In genomic region chr7:139915864-139916716, GRCh38 we compare ENCODE assay signal across 8 cellular contexts.
DNase-seq lines count a peak whose midpoint lies in the region; ATAC-seq and TF ChIP-seq lines count a peak whose summit lies in the region.

No MANE protein-coding gene starts in this region.

- H3K4me1 Mint-ChIP-seq in natural killer cell: peaks cover 44 to 58% of the 10 kb centered on the region in 2 donors

- H3K4me1 ChIP-seq in DND-41 (ENCODE audit: insufficient read depth, low read length) (peaks cover 17% of the 10 kb centered on the region), tibial artery (peaks cover 0 to 44% (median 16%) of the 10 kb centered on the region in 4 donors)

- intact Hi-C loops in natural killer cell (cut with micrococcal nuclease): loop anchor here (1.0 to 5.0 kb wide), 3 partner anchors 42 to 269 kb away; no protein-coding TSS in a partner anchor
- intact Hi-C loops in tibial artery (cut with DNase I; ENCODE audit: low total_unique reads): no loop called here

- TF ChIP-seq CTCF in DND-41 (IDR thresholded peaks at IDR 0.05; ENCODE audit: borderline replicate concordance, extremely low read depth, low read length, poor library complexity, severe bottlenecking): no peak
- no peak for TF ChIP-seq CTCF in coronary artery (IDR thresholded peaks at IDR 0.05)
- no peak for TF ChIP-seq CTCF in natural killer cell (IDR thresholded peaks at IDR 0.05)
- no peak for TF ChIP-seq CTCF in tibial artery (IDR thresholded peaks at IDR 0.05)

- H3K27me3 ChIP-seq in DND-41 (ENCODE audit: insufficient read depth, low read length, poor library complexity) (no peaks in the 10 kb centered on the region), tibial artery (no peaks in the 10 kb centered on the region)

- H3K36me3 ChIP-seq in DND-41 (ENCODE audit: insufficient read depth, low read length): no peaks in the 10 kb centered on the region
- H3K36me3 ChIP-seq in tibial artery: no peaks in the 10 kb centered on the region

- no peak overlapping the region for H3K4me2 ChIP-seq in DND-41 (ENCODE audit: insufficient read depth, low read length)

- peak overlapping the region; percentile 37 for H3K4me3 Mint-ChIP-seq in natural killer cell

- H3K27ac Mint-ChIP-seq in natural killer cell: peak overlapping the region; percentile 86 to 91

- no peak overlapping the region for H3K9ac ChIP-seq in DND-41 (ENCODE audit: low read depth, low read length)

- TF ChIP-seq EP300 in Ishikawa (IDR thresholded peaks at IDR 0.05; ENCODE audit: borderline replicate concordance): peak; percentile 67; the same call in 1 of the 2 replicates

- no peaks in the 10 kb centered on the region for H4K20me1 ChIP-seq in DND-41 (ENCODE audit: insufficient read depth, low read length)

- no peak overlapping the region for H2AFZ ChIP-seq in DND-41 (ENCODE audit: low read depth, low read length)

- DNase-seq in DND-41: peak; percentile 72
- no peak for DNase-seq in coronary artery (ENCODE audit: low spot score)
- peak; percentile 69 for DNase-seq in natural killer cell
- DNase-seq in tibial artery: peak; percentile 70 to 76
- DNase-seq in NCI-H526 (lab: John Stamatoyannopoulos, UW): no peak

- H3K79me2 ChIP-seq in DND-41 (ENCODE audit: insufficient read depth, low read length): no peaks in the 10 kb centered on the region

- H3K36me3 Mint-ChIP-seq in natural killer cell: peaks cover 6% of the 10 kb centered on the region

- H3K27ac ChIP-seq in DND-41 (ENCODE audit: low read length) (no peak overlapping the region), coronary artery (peak overlapping the region; percentile 74 to 89), tibial artery (peak overlapping the region; percentile 35 to 58)

- H3K9me3 ChIP-seq in DND-41 (ENCODE audit: insufficient read depth, low read length, severe bottlenecking): no peaks in the 10 kb centered on the region
- no peaks in the 10 kb centered on the region for H3K9me3 ChIP-seq in tibial artery

- no peaks in the 10 kb centered on the region for H3K27me3 Mint-ChIP-seq in natural killer cell (ENCODE audit: low read depth in 2 of 2)

- ATAC-seq in DND-41 (ENCODE audit: insufficient read depth, low read depth) (peak; percentile 98), GM21619 (IDR thresholded peaks at IDR 0.05; ENCODE audit: unreplicated experiment) (peak; percentile 88), natural killer cell (peak; percentile 86 to 93 (median 87))
- peak; percentile 97 for ATAC-seq in activated CD4-positive, CD25-positive, alpha-beta regulatory T cell treated with anti-CD3 and anti-CD28 coated beads, Interleukin-2, amount 50 U/mL, for 24 hours

- H3K9me3 Mint-ChIP-seq in natural killer cell: no peaks in the 10 kb centered on the region

- TF ChIP-seq RAD21 in Ishikawa (IDR thresholded peaks at IDR 0.05; ENCODE audit: low read depth): no peak

- no peak overlapping the region for H3K4me3 ChIP-seq in DND-41 (ENCODE audit: low read depth in 1 of 2, low read length in 2 of 2)
- H3K4me3 ChIP-seq in coronary artery: peak overlapping the region; percentile 44
- no peak overlapping the region for H3K4me3 ChIP-seq in tibial artery

TF ChIP-seq in Ishikawa, 13 proteins besides CTCF, POLR2A, EP300 and RAD21:
- TF ChIP-seq NFIC (IDR thresholded peaks at IDR 0.05): peak; percentile 65; the same call in 1 of the 2 replicates
- no peak for TF ChIP-seq CREB1 (IDR thresholded peaks at IDR 0.05; ENCODE audit: low read depth)

Comparison
In these comparisons a context has a peak if more than half of its experiments do, and no peak if none do; other contexts are left out.
1. DNase-seq: peak in DND-41 (single experiment), natural killer cell (single experiment) and tibial artery (2 of 2); none in coronary artery (single experiment) and NCI-H526 (0 of 2).
2. Peak in every context shown above with its lines, with median percentiles within 50 percentile points of each other: ATAC-seq.